Comparison of ENCODE assay signal across 8 cellular contexts in genomic region chr20:51525241-51526104, GRCh38. TPM values are rescaled to one million over a fixed set of nuclear protein-coding genes. Genes with fewer than 3 reads are reported as not detected.
A peak's percentile ranks its signal among the peaks of the same experiment; 100 is the strongest.
DNase-seq lines count a peak whose midpoint lies in the region.

No MANE protein-coding gene starts in this region.

- intact Hi-C loops in activated CD4-positive, alpha-beta T cell treated with anti-CD3 and anti-CD28 coated beads, Interleukin-2, amount 10 ng/mL, durations not matched to agents 24 days and 14 days (cut with micrococcal nuclease): loop anchor here (2.0 to 5.0 kb wide), 3 partner anchors 15 to 463 kb away; no protein-coding TSS in a partner anchor

- H3K27me3 Mint-ChIP-seq in activated CD4-positive, alpha-beta T cell treated with anti-CD3 and anti-CD28 coated beads, Interleukin-2, amount 10 ng/mL, durations not matched to agents 24 days and 14 days: no peaks in the 10 kb centered on the region

- H3K27ac Mint-ChIP-seq in activated CD4-positive, alpha-beta T cell treated with anti-CD3 and anti-CD28 coated beads, Interleukin-2, amount 10 ng/mL, durations not matched to agents 24 days and 14 days: peak overlapping the region; percentile 94

- no peaks in the 10 kb centered on the region for H3K9me3 Mint-ChIP-seq in activated CD4-positive, alpha-beta T cell treated with anti-CD3 and anti-CD28 coated beads, Interleukin-2, amount 10 ng/mL, durations not matched to agents 24 days and 14 days

- H3K4me1 Mint-ChIP-seq in activated CD4-positive, alpha-beta T cell treated with anti-CD3 and anti-CD28 coated beads, Interleukin-2, amount 10 ng/mL, durations not matched to agents 24 days and 14 days: peaks cover 57% of the 10 kb centered on the region

- peak overlapping the region; percentile 82 for H3K4me3 Mint-ChIP-seq in activated CD4-positive, alpha-beta T cell treated with anti-CD3 and anti-CD28 coated beads, Interleukin-2, amount 10 ng/mL, durations not matched to agents 24 days and 14 days

- H3K36me3 Mint-ChIP-seq in activated CD4-positive, alpha-beta T cell treated with anti-CD3 and anti-CD28 coated beads, Interleukin-2, amount 10 ng/mL, durations not matched to agents 24 days and 14 days (ENCODE audit: low read depth): peaks cover 50% of the 10 kb centered on the region

- DNase-seq in NCI-H345 treated with DMSO at 0.1 percent for 48 hours (lab: John Stamatoyannopoulos, UW; ENCODE audit: unreplicated experiment) (peak; percentile 58), NCI-H345 (lab: John Stamatoyannopoulos, UW) (no peak), globus pallidus (ENCODE audit: low spot score) (peak; percentile 48), GM19238 (ENCODE audit: insufficient read length, low spot score) (no peak), COLO668 (lab: John Stamatoyannopoulos, UW; ENCODE audit: unreplicated experiment) (no peak), cerebellar nuclear complex (lab: John Stamatoyannopoulos, UW) (no peak)
- DNase-seq in activated CD4-positive, alpha-beta T cell treated with anti-CD3 and anti-CD28 coated beads, Interleukin-2, amount 10 ng/mL, durations not matched to agents 24 days and 14 days: peak; percentile 80
- DNase-seq in stimulated activated CD8-positive, alpha-beta memory T cell treated with anti-CD3 and anti-CD28 coated beads, Interleukin-15, amount 100 ng/mL, for 4 hours (ENCODE audit: low read depth in 2 of 2): peak; percentile 47 to 58

RNA-seq across cellular contexts. Expression of gene NFATC2, which starts 17.0 kb away (rescaled TPM):
- total RNA-seq in activated CD4-positive, alpha-beta T cell treated with anti-CD3 and anti-CD28 coated beads, Interleukin-2, amount 10 ng/mL, durations not matched to agents 24 days and 14 days: 65.0 and 66.4 TPM in 2 replicates

Comparison
In these comparisons a context has a peak if more than half of its experiments do, and no peak if none do; other contexts are left out.
1. DNase-seq: peak in NCI-H345 treated with DMSO at 0.1 percent for 48 hours (single experiment), activated CD4-positive, alpha-beta T cell treated with anti-CD3 and anti-CD28 coated beads, Interleukin-2, amount 10 ng/mL, durations not matched to agents 24 days and 14 days (single experiment), globus pallidus (single experiment) and stimulated activated CD8-positive, alpha-beta memory T cell treated with anti-CD3 and anti-CD28 coated beads, Interleukin-15, amount 100 ng/mL, for 4 hours (2 of 2); none in NCI-H345 (single experiment), GM19238 (single experiment), COLO668 (single experiment) and cerebellar nuclear complex (0 of 2).